In genomic region chr17:29291163-29291752, GRCh38 we compare ENCODE assay signal across 9 cellular contexts. TPM values are rescaled to one million over a fixed set of nuclear protein-coding genes. Genes with fewer than 3 reads are reported as not detected.
DNase-seq lines count a peak whose midpoint lies in the region; ATAC-seq and TF ChIP-seq lines count a peak whose summit lies in the region.
"Had no signal": no experiment of that assay in that cellular context is flagged by ENCODE, and none has a peak within 500 bp of the region (broad histone marks: within the 10 kb centered on the region; RNA-seq: fewer than 3 reads in every experiment).

No MANE protein-coding gene starts in this region.

- no peaks in the 10 kb centered on the region for H3K27me3 ChIP-seq in AG04450 (ENCODE audit: control insufficient read depth, insufficient read depth, low read length)

- DNase-seq in AG04450 (ENCODE audit: low read depth, low spot score) (peak; percentile 18), GM04504 (ENCODE audit: low read depth) (peak; percentile 50), NCI-H146 treated with DMSO at 0.1 percent for 48 hours (lab: John Stamatoyannopoulos, UW; ENCODE audit: unreplicated experiment) (peak; percentile 24), T-helper 17 cell (peak in 1 of 3 donors; percentile 13), epithelial cell of esophagus (ENCODE audit: low read depth) (peak; percentile 78)
- DNase-seq in naive thymus-derived CD8-positive, alpha-beta T cell, result peak in 7 of 10 donors; percentile 2 to 73 (median 57)

- no peaks in the 10 kb centered on the region for H3K27me3 Mint-ChIP-seq in T-helper 17 cell
- no peaks in the 10 kb centered on the region for H3K27me3 Mint-ChIP-seq in naive thymus-derived CD8-positive, alpha-beta T cell

- no peaks in the 10 kb centered on the region for H3K9me3 Mint-ChIP-seq in naive thymus-derived CD8-positive, alpha-beta T cell

- CTCF ChIA-PET in AG04450 (lab: Charles Lee), result interaction anchor here (0.6 to 3.9 kb wide), 32 partner anchors 10 to 326 kb away, joined by 3 to 70 read pairs (median 4); partner anchors contain the start of gene MYO18A

- H3K9me3 ChIP-seq in AG04450 (ENCODE audit: control insufficient read depth, insufficient read depth, low read length) (no peaks in the 10 kb centered on the region; the same call in 1 of the 2 replicates), T-helper 17 cell (ENCODE audit: control insufficient read depth, low read length, poor library complexity, severe bottlenecking) (no peaks in the 10 kb centered on the region)

- POLR2A ChIA-PET in AG04450 (lab: Yijun Ruan, JAX), result interaction anchor here (0.8 kb wide), 1 partner anchor 52 kb away, joined by 5 read pairs; no protein-coding TSS in a partner anchor
- POLR2A ChIA-PET in naive thymus-derived CD8-positive, alpha-beta T cell (lab: Charles Lee), result interaction anchor here (0.8 to 1.6 kb wide), 5 partner anchors 13 to 324 kb away, joined by 3 to 7 read pairs (median 3); no protein-coding TSS in a partner anchor

- H3K36me3 Mint-ChIP-seq in T-helper 17 cell (ENCODE audit: low read depth), result peaks cover 8% of the 10 kb centered on the region
- H3K36me3 Mint-ChIP-seq in naive thymus-derived CD8-positive, alpha-beta T cell, result peaks cover 4 to 43% (median 11%) of the 10 kb centered on the region in 3 donors

- H3K4me3 ChIP-seq in AG04450 (ENCODE audit: low read depth, low read length) (peak overlapping the region; percentile 98), epithelial cell of esophagus (ENCODE audit: low read length) (peak overlapping the region; percentile 77)

- H3K27ac Mint-ChIP-seq in T-helper 17 cell, result peak overlapping the region; percentile 85
- peak overlapping the region; percentile 70 to 95 (median 90) for H3K27ac Mint-ChIP-seq in naive thymus-derived CD8-positive, alpha-beta T cell

- TF ChIP-seq CTCF in AG04450 (IDR thresholded peaks at IDR 0.05; ENCODE audit: low read depth, low read length), result peak; percentile 68
- peak; percentile 61 for TF ChIP-seq CTCF in epithelial cell of esophagus (IDR thresholded peaks at IDR 0.05; ENCODE audit: insufficient read depth, low read depth, low read length, missing control alignments)

- ATAC-seq in T-helper 17 cell (no peak), HG03045 (IDR thresholded peaks at IDR 0.05; ENCODE audit: unreplicated experiment) (no peak), GM18870 (IDR thresholded peaks at IDR 0.05; ENCODE audit: unreplicated experiment) (no peak)
- no peak for ATAC-seq in naive thymus-derived CD8-positive, alpha-beta T cell

- peak overlapping the region; percentile 84 for H3K4me3 Mint-ChIP-seq in T-helper 17 cell
- peak overlapping the region; percentile 75 to 99 (median 88) for H3K4me3 Mint-ChIP-seq in naive thymus-derived CD8-positive, alpha-beta T cell

- no peak overlapping the region for H3K27ac ChIP-seq in AG04450 (ENCODE audit: low read depth, low read length)

- H3K4me1 Mint-ChIP-seq in T-helper 17 cell, result peaks cover 53% of the 10 kb centered on the region
- H3K4me1 Mint-ChIP-seq in naive thymus-derived CD8-positive, alpha-beta T cell, result peaks cover 28 to 78% (median 68%) of the 10 kb centered on the region in 4 donors

RNA-seq across cellular contexts. Expression of gene NUFIP2, which starts 2.7 kb away (rescaled TPM):
- 13.6 and 14.7 TPM in 2 replicates for polyA plus RNA-seq in AG04450 (2011; rRNA removed)
- 29.1 and 39.4 TPM in 2 replicates for polyA minus RNA-seq in AG04450 (2011; rRNA and poly(A)+ RNA removed)
- 10 to 100 TPM; 70.0 to 76.8 TPM for total RNA-seq in T-helper 17 cell
- total RNA-seq in naive thymus-derived CD8-positive, alpha-beta T cell, result 10 to 100 TPM; 71.3 to 89.3 TPM
- 10 to 100 TPM in 2 of 3 donors, 1 to 10 TPM in 1; 9.2 to 11.9 (median 11.5) TPM for polyA plus RNA-seq in naive thymus-derived CD8-positive, alpha-beta T cell

RNA-seq across cellular contexts. Expression of gene CRYBA1, which starts 44.6 kb away (rescaled TPM):
- polyA plus RNA-seq in AG04450 (2011; rRNA removed), result not detected in 2 replicates
- polyA minus RNA-seq in AG04450 (2011; rRNA and poly(A)+ RNA removed), result not detected in 2 replicates
- total RNA-seq in T-helper 17 cell, result not detected
- total RNA-seq in naive thymus-derived CD8-positive, alpha-beta T cell, result not detected
- polyA plus RNA-seq in naive thymus-derived CD8-positive, alpha-beta T cell, result not detected
- total RNA-seq: subcutaneous adipose tissue had no signal
